Comparison of ENCODE assay signal across 12 cellular contexts in genomic region chr13:39415003-39415402, GRCh38.
DNase-seq lines count a peak whose midpoint lies in the region; FAIRE-seq and TF ChIP-seq lines count a peak whose summit lies in the region.
"Had no signal": no experiment of that assay in that cellular context is flagged by ENCODE, and none has a peak within 500 bp of the region (broad histone marks: within the 10 kb centered on the region; RNA-seq: fewer than 3 reads in every experiment).

No MANE protein-coding gene starts in this region.

- peak; percentile 70 for DNase-seq in astrocyte of the spinal cord (ENCODE audit: low read depth, low spot score)
- peak; percentile 34 for DNase-seq in foreskin melanocyte
- peak; percentile 16 for DNase-seq in mucosa of gallbladder (ENCODE audit: low spot score)
- peak in 1 of 49 donors; percentile 25 for DNase-seq in substantia nigra (lab: John Stamatoyannopoulos, UW)
- DNase-seq in H54 (ENCODE audit: insufficient read length, low spot score), result no peak
- no peak for DNase-seq in NCI-H1092 (lab: John Stamatoyannopoulos, UW)
- DNase-seq in amniotic stem cell (lab: John Stamatoyannopoulos, UW), result no peak
- no peak for DNase-seq in UCSD-AML1 (lab: John Stamatoyannopoulos, UW; ENCODE audit: unreplicated experiment)
- DNase-seq: activated CD4-positive, alpha-beta T cell treated with anti-CD3 and anti-CD28 coated beads, Interleukin-2, amount 10 ng/mL, durations not matched to agents 24 days and 14 days; T-helper 1 cell had no signal

- H3K4me3 ChIP-seq in astrocyte of the spinal cord (ENCODE audit: low read depth, low read length), result no peak overlapping the region

- no peak for FAIRE-seq in H54 (lab: Jason Lieb, UNC)
- FAIRE-seq: colon, G401.6 had no signal

- in situ Hi-C loops in astrocyte of the spinal cord (cut with HindIII; ENCODE audit: low sequenced_read_pairs), result no loop called here

- peak overlapping the region; percentile 63 for H3K27ac ChIP-seq in substantia nigra (ENCODE audit: low read depth, low read length, poor library complexity, severe bottlenecking)

- TF ChIP-seq POLR2A in H54 (IDR thresholded peaks at IDR 0.05; ENCODE audit: low read depth, low read length), result no peak

- TF ChIP-seq CTCF in astrocyte of the spinal cord (IDR thresholded peaks at IDR 0.05; ENCODE audit: low read depth, low read length), result no peak

Comparison
In these comparisons a context has a peak if more than half of its experiments do, and no peak if none do; other contexts are left out.
1. DNase-seq: peak in astrocyte of the spinal cord (single experiment), foreskin melanocyte (single experiment) and mucosa of gallbladder (single experiment); none in H54 (single experiment), NCI-H1092 (single experiment), amniotic stem cell (single experiment) and UCSD-AML1 (single experiment).